In genomic region chr10:7666253-7667023, GRCh38 we compare ENCODE assay signal across 8 cellular contexts. TPM values are rescaled to one million over a fixed set of nuclear protein-coding genes. Genes with fewer than 3 reads are reported as not detected.
DNase-seq lines count a peak whose midpoint lies in the region; ATAC-seq and TF ChIP-seq lines count a peak whose summit lies in the region.

Gene ITIH5, minus strand, starts transcription at chr10:7666966. Its CDS starts 74 bp downstream, at chr10:7666892.

- intact Hi-C loops in activated CD4-positive, alpha-beta T cell treated with anti-CD3 and anti-CD28 coated beads for 36 hours (cut with DNase I, micrococcal nuclease): no loop called here
- intact Hi-C loops in transverse colon (cut with DNase I; ENCODE audit: low total_unique reads): no loop called here

- H3K27ac ChIP-seq in duodenal mucosa (ENCODE audit: low read depth, low read length): no peak within 1 kb of the TSS
- H3K27ac ChIP-seq in mesodermal cell (ENCODE audit: low read depth, low read length, severe bottlenecking): no peak within 1 kb of the TSS
- peak within 1 kb of the TSS; percentile 74 to 85 (median 78) for H3K27ac ChIP-seq in transverse colon

- WGBS in mesodermal cell (ENCODE audit: insufficient coverage in 2 of 2), 2 experiments: 0 to 2% methylated on average over 29 to 33 of the region's 54 CpGs
- 10% methylated on average over 54 of the region's 54 CpGs; no CpG with 5 or more reads in 1 of the 2 donors for WGBS in transverse colon (ENCODE audit: low coverage in 1 of 2), 2 donors

- no peaks in the 10 kb centered on the region for H3K9me3 Mint-ChIP-seq in activated CD4-positive, alpha-beta T cell treated with anti-CD3 and anti-CD28 coated beads for 36 hours (ENCODE audit: low read depth)

- H3K4me1 Mint-ChIP-seq in activated CD4-positive, alpha-beta T cell treated with anti-CD3 and anti-CD28 coated beads for 36 hours: peaks cover 10% of the 10 kb centered on the region

- peak within 1 kb of the TSS; percentile 55 for H3K4me3 Mint-ChIP-seq in activated CD4-positive, alpha-beta T cell treated with anti-CD3 and anti-CD28 coated beads for 36 hours

- H3K9ac ChIP-seq in duodenal mucosa (ENCODE audit: low read depth in 1 of 2, low read length in 2 of 2): peak within 1 kb of the TSS; percentile 18 to 23

- H3K4me3 ChIP-seq in duodenal mucosa (ENCODE audit: low read depth in 1 of 2, low read length in 2 of 2) (peak within 1 kb of the TSS; percentile 53 to 60), mesodermal cell (ENCODE audit: extremely low read depth, insufficient read depth, low read length, poor library complexity, severe bottlenecking) (peak within 1 kb of the TSS; percentile 57), transverse colon (peak within 1 kb of the TSS; percentile 47 to 86 (median 55))

- H3K27me3 ChIP-seq in duodenal mucosa (ENCODE audit: control insufficient read depth in 1 of 2, insufficient read depth in 2 of 2, low read length in 2 of 2) (peaks cover 26 to 34% of the 10 kb centered on the region in 2 donors), transverse colon (peaks cover 40% of the 10 kb centered on the region)

- H3K9me3 ChIP-seq in duodenal mucosa (ENCODE audit: control insufficient read depth in 1 of 2, low read length in 2 of 2) (no peaks in the 10 kb centered on the region), mesodermal cell (ENCODE audit: control insufficient read depth, low read length) (no peaks in the 10 kb centered on the region), transverse colon (no peaks in the 10 kb centered on the region)

- no peak within 1 kb of the TSS for H3K27ac Mint-ChIP-seq in activated CD4-positive, alpha-beta T cell treated with anti-CD3 and anti-CD28 coated beads for 36 hours

- peaks cover 0 to 3% of the 10 kb centered on the region in 2 donors for H3K4me1 ChIP-seq in duodenal mucosa (ENCODE audit: control insufficient read depth in 1 of 2, insufficient read depth in 2 of 2, low read length in 2 of 2)
- H3K4me1 ChIP-seq in mesodermal cell (ENCODE audit: control insufficient read depth, insufficient read depth, low read length, poor library complexity, severe bottlenecking): peaks cover 14% of the 10 kb centered on the region
- peaks cover 0 to 10% (median 3%) of the 10 kb centered on the region in 4 donors for H3K4me1 ChIP-seq in transverse colon

- H3K27me3 Mint-ChIP-seq in activated CD4-positive, alpha-beta T cell treated with anti-CD3 and anti-CD28 coated beads for 36 hours: peaks cover 36% of the 10 kb centered on the region

- no peak for TF ChIP-seq EP300 in transverse colon (IDR thresholded peaks at IDR 0.05; ENCODE audit: low read depth)

- ATAC-seq in activated CD4-positive, alpha-beta T cell treated with anti-CD3 and anti-CD28 coated beads for 36 hours: peak; percentile 33

- no peak for DNase-seq in activated CD4-positive, alpha-beta T cell treated with anti-CD3 and anti-CD28 coated beads for 36 hours
- DNase-seq in activated CD4-positive, alpha-beta T cell treated with anti-CD3 and anti-CD28 coated beads, Interleukin-2, amount 50 U/mL, for 1 hour: no peak
- DNase-seq in transverse colon (no peak), HPDE6-E6E7 (ENCODE audit: extremely low spot score) (no peak), germinal center (ENCODE audit: low spot score) (no peak), NCI-H1694 (lab: John Stamatoyannopoulos, UW) (no peak)

- TF ChIP-seq POLR2A in transverse colon (IDR thresholded peaks at IDR 0.05): no peak

- in situ Hi-C loops in transverse colon (cut with MboI; ENCODE audit: low pct_ligation_motif_present in 1 of 4, low pct_unique_long_range_greater_than_20kb in 1 of 4, low sequenced_read_pairs in 3 of 4): no loop called here

- CTCF ChIA-PET in activated CD4-positive, alpha-beta T cell treated with anti-CD3 and anti-CD28 coated beads for 36 hours (lab: Charles Lee): interaction anchor here (0.8 to 1.0 kb wide), 3 partner anchors 9 to 21 kb away, joined by 3 to 5 read pairs (median 3); no protein-coding TSS in a partner anchor

- POLR2A ChIA-PET in activated CD4-positive, alpha-beta T cell treated with anti-CD3 and anti-CD28 coated beads for 36 hours (lab: Charles Lee): no interaction called here

- H3K36me3 ChIP-seq in duodenal mucosa (ENCODE audit: control insufficient read depth in 1 of 2, insufficient read depth in 2 of 2, low read length in 2 of 2) (no peaks in the 10 kb centered on the region), mesodermal cell (ENCODE audit: control insufficient read depth, insufficient read depth, low read length) (no peaks in the 10 kb centered on the region), transverse colon (no peaks in the 10 kb centered on the region)

- no peak for TF ChIP-seq CTCF in transverse colon (IDR thresholded peaks at IDR 0.05)

- H3K36me3 Mint-ChIP-seq in activated CD4-positive, alpha-beta T cell treated with anti-CD3 and anti-CD28 coated beads for 36 hours (ENCODE audit: low read depth): no peaks in the 10 kb centered on the region

RNA-seq across cellular contexts. Expression of gene ITIH5, which starts in this region (rescaled TPM):
- not detected for total RNA-seq in activated CD4-positive, alpha-beta T cell treated with anti-CD3 and anti-CD28 coated beads for 36 hours
- 0.77 TPM for polyA plus RNA-seq in mesodermal cell (2013, experiment 1 of 2)
- 0.71 TPM for polyA plus RNA-seq in mesodermal cell (2013, experiment 2 of 2)
- 100 to 1,000 TPM in 1 of 4 donors, 10 to 100 TPM in 3; 13.2 to 169 (median 17.0) TPM for total RNA-seq in transverse colon

Comparison
In these comparisons a context has a peak if more than half of its experiments do, and no peak if none do; other contexts are left out.
1. RNA of gene ITIH5 (total RNA-seq): 13.2 to 169 TPM in transverse colon; not detected in activated CD4-positive, alpha-beta T cell treated with anti-CD3 and anti-CD28 coated beads for 36 hours; every median in the first group is over 10 times any median in the second.
2. Peak in ATAC-seq in activated CD4-positive, alpha-beta T cell treated with anti-CD3 and anti-CD28 coated beads for 36 hours; RNA of the gene not detected or under 1 TPM.
3. H3K27ac ChIP-seq: peak in transverse colon (4 of 4); none in duodenal mucosa (single experiment) and mesodermal cell (single experiment).
4. Peak in every context shown above with its lines, with median percentiles within 50 percentile points of each other: H3K4me3 ChIP-seq.